Comparison of ENCODE assay signal across 1 cellular context in genomic region chr5:36751881-36752280, GRCh38.
TF ChIP-seq lines count a peak whose summit lies in the region.

No MANE protein-coding gene starts in this region.

TF ChIP-seq in HepG2, 621 proteins besides CTCF, POLR2A, EP300 and RAD21 (continued from another document):
- no peak for TF ChIP-seq KIAA2018 (CRISPR knock-in tag; IDR thresholded peaks at IDR 0.05; ENCODE audit: borderline replicate concordance)
- no peak for TF ChIP-seq RFXAP (CRISPR knock-in tag; IDR thresholded peaks at IDR 0.05; ENCODE audit: borderline replicate concordance)
- no peak for TF ChIP-seq ZFP36 (IDR thresholded peaks at IDR 0.05; ENCODE audit: borderline replicate concordance, low read depth, low read length, partially characterized antibody)
- no peak for TF ChIP-seq ZNF878 (CRISPR knock-in tag; IDR thresholded peaks at IDR 0.05)
- no peak for TF ChIP-seq ZNF17 (CRISPR knock-in tag; IDR thresholded peaks at IDR 0.05)
- no peak for TF ChIP-seq DZIP1 (CRISPR knock-in tag; IDR thresholded peaks at IDR 0.05)
- TF ChIP-seq SPEN (CRISPR knock-in tag; IDR thresholded peaks at IDR 0.05; ENCODE audit: low read depth), result no peak
- TF ChIP-seq ELF3 (CRISPR knock-in tag; IDR thresholded peaks at IDR 0.05), result no peak
- no peak for TF ChIP-seq CEBPB (IDR thresholded peaks at IDR 0.05; ENCODE audit: borderline replicate concordance, low read depth, low read length)
- TF ChIP-seq ZSCAN12 (CRISPR knock-in tag; IDR thresholded peaks at IDR 0.05), result no peak
